ENCODE assay signal across 9 cellular contexts in genomic region chr10:69438531-69439349, GRCh38. TPM values are rescaled to one million over a fixed set of nuclear protein-coding genes. Genes with fewer than 3 reads are reported as not detected.
DNase-seq lines count a peak whose midpoint lies in the region; ATAC-seq and TF ChIP-seq lines count a peak whose summit lies in the region.
"Had no signal": no experiment of that assay in that cellular context is flagged by ENCODE, and none has a peak within 500 bp of the region (broad histone marks: within the 10 kb centered on the region; RNA-seq: fewer than 3 reads in every experiment).

No MANE protein-coding gene starts in this region.

- in situ Hi-C loops in G401 (cut with HindIII; ENCODE audit: low sequenced_read_pairs) (no loop called here), Panc1 (cut with HindIII; ENCODE audit: low pct_unique_long_range_greater_than_20kb, low sequenced_read_pairs) (no loop called here)

- WGBS in sigmoid colon, 2 donors = 15 to 35% methylated on average over 10 of the region's 10 CpGs

- peak overlapping the region; percentile 94 for H3K27ac ChIP-seq in Panc1 (ENCODE audit: low read length)
- H3K27ac ChIP-seq in sigmoid colon = peak overlapping the region; percentile 44 to 65 (median 58)

- no peak overlapping the region for H3K4me3 Mint-ChIP-seq in stimulated activated effector memory CD8-positive, alpha-beta T cell treated with anti-CD3 and anti-CD28 coated beads, Interleukin-12 subunit alpha, Interleukin-12 subunit beta, amount 100 ng/mL, for 72 hours

- CTCF ChIA-PET in Panc1 (lab: Charles Lee) = interaction anchor here (0.5 kb wide), 1 partner anchor 10 kb away, joined by 3 read pairs; no protein-coding TSS in a partner anchor

- no peaks in the 10 kb centered on the region for H3K27me3 ChIP-seq in Panc1 (ENCODE audit: control insufficient read depth, insufficient read depth, low read length)
- H3K27me3 ChIP-seq in sigmoid colon = no peaks in the 10 kb centered on the region

- ATAC-seq in Panc1 = peak; percentile 74
- no peak for ATAC-seq in HG03342 (IDR thresholded peaks at IDR 0.05; ENCODE audit: unreplicated experiment)
- ATAC-seq in stimulated activated effector memory CD8-positive, alpha-beta T cell treated with anti-CD3 and anti-CD28 coated beads, Interleukin-12 subunit alpha, Interleukin-12 subunit beta, amount 100 ng/mL, for 72 hours = no peak

- DNase-seq in G401 (ENCODE audit: low spot score) = peak; percentile 60
- no peak for DNase-seq in Panc1 (ENCODE audit: low read depth, low spot score)
- peak; percentile 46 for DNase-seq in fibroblast of the aortic adventitia (ENCODE audit: low read depth)
- DNase-seq in sigmoid colon = peak; percentile 49
- DNase-seq in stimulated activated effector memory CD8-positive, alpha-beta T cell treated with anti-CD3 and anti-CD28 coated beads, Interleukin-12 subunit alpha, Interleukin-12 subunit beta, amount 100 ng/mL, for 72 hours (ENCODE audit: low spot score in 2 of 2) = no peak
- no peak for DNase-seq in mucosa of gallbladder (ENCODE audit: low spot score)
- no peak for DNase-seq in NCI-H1048 (lab: John Stamatoyannopoulos, UW)
- DNase-seq: activated CD4-positive, alpha-beta T cell treated with anti-CD3 and anti-CD28 coated beads for 4 hours had no signal

- TF ChIP-seq POLR2A in sigmoid colon (IDR thresholded peaks at IDR 0.05) = no peak

- no peak for TF ChIP-seq EP300 in sigmoid colon (IDR thresholded peaks at IDR 0.05)

- peak overlapping the region in 1 of 2 experiments; percentile 13; a peak in 1 of 4 replicates for H3K4me3 ChIP-seq in Panc1 (ENCODE audit: low read depth in 2 of 2, low read length in 2 of 2)
- no peak overlapping the region for H3K4me3 ChIP-seq in fibroblast of the aortic adventitia (ENCODE audit: low read depth, low read length)
- H3K4me3 ChIP-seq in sigmoid colon = no peak overlapping the region

- no peaks in the 10 kb centered on the region for H3K36me3 ChIP-seq in Panc1 (ENCODE audit: control insufficient read depth, insufficient read depth, low read length)
- H3K36me3 ChIP-seq in sigmoid colon = no peaks in the 10 kb centered on the region

- POLR2A ChIA-PET in Panc1 (lab: Charles Lee) = no interaction called here

- intact Hi-C loops in Panc1 (cut with micrococcal nuclease; ENCODE audit: unreplicated experiment) (no loop called here), sigmoid colon (cut with DNase I) (no loop called here)

- H3K4me1 ChIP-seq in Panc1 (ENCODE audit: control insufficient read depth, insufficient read depth, low read length) = peaks cover 34% of the 10 kb centered on the region
- H3K4me1 ChIP-seq in sigmoid colon = peaks cover 0 to 19% (median 17%) of the 10 kb centered on the region in 4 donors

- TF ChIP-seq CTCF in Panc1 (IDR thresholded peaks at IDR 0.05) = no peak
- no peak for TF ChIP-seq CTCF in fibroblast of the aortic adventitia (IDR thresholded peaks at IDR 0.05; ENCODE audit: insufficient read depth, low read length)
- TF ChIP-seq CTCF in sigmoid colon (IDR thresholded peaks at IDR 0.05) = no peak

- no TSS peak for BruUV-seq in Panc1 (replicated peaks; lab: Mats Ljungman, UMichigan)

- no peak overlapping the region for H3K27ac Mint-ChIP-seq in stimulated activated effector memory CD8-positive, alpha-beta T cell treated with anti-CD3 and anti-CD28 coated beads, Interleukin-12 subunit alpha, Interleukin-12 subunit beta, amount 100 ng/mL, for 72 hours

- no peaks in the 10 kb centered on the region for H3K4me1 Mint-ChIP-seq in stimulated activated effector memory CD8-positive, alpha-beta T cell treated with anti-CD3 and anti-CD28 coated beads, Interleukin-12 subunit alpha, Interleukin-12 subunit beta, amount 100 ng/mL, for 72 hours

- no peaks in the 10 kb centered on the region for H3K9me3 Mint-ChIP-seq in stimulated activated effector memory CD8-positive, alpha-beta T cell treated with anti-CD3 and anti-CD28 coated beads, Interleukin-12 subunit alpha, Interleukin-12 subunit beta, amount 100 ng/mL, for 72 hours

- no peaks in the 10 kb centered on the region for H3K36me3 Mint-ChIP-seq in stimulated activated effector memory CD8-positive, alpha-beta T cell treated with anti-CD3 and anti-CD28 coated beads, Interleukin-12 subunit alpha, Interleukin-12 subunit beta, amount 100 ng/mL, for 72 hours

- H3K9me3 ChIP-seq in Panc1 (ENCODE audit: control insufficient read depth, insufficient read depth, low read depth, low read length) = peaks cover 7% of the 10 kb centered on the region; the same call in 1 of the 2 replicates
- no peaks in the 10 kb centered on the region for H3K9me3 ChIP-seq in sigmoid colon

RNA-seq across cellular contexts. Expression of gene TSPAN15, which starts 12.5 kb away (rescaled TPM):
- 10.2 and 14.6 TPM in 2 replicates for total RNA-seq in G401 (2014; rRNA removed; shearing (Covaris generic))
- total RNA-seq in Panc1 (2021; ENCODE audit: unreplicated experiment) = 199 TPM
- 415 TPM for polyA plus RNA-seq in Panc1 (2012; ENCODE audit: insufficient read length)
- total RNA-seq in fibroblast of the aortic adventitia (ENCODE audit: low replicate concordance) = 0.27 and 1.2 TPM in 2 replicates
- total RNA-seq in sigmoid colon = 10 to 100 TPM; 55.4 to 76.4 (median 67.4) TPM
- polyA plus RNA-seq in sigmoid colon = 100 to 1,000 TPM in 1 of 3 donors, 10 to 100 TPM in 2; 43.0 to 100 (median 70.9) TPM
- total RNA-seq in mucosa of gallbladder = 108 TPM

RNA-seq across cellular contexts. Expression of gene TACR2, which starts 22.0 kb away (rescaled TPM):
- total RNA-seq in G401 (2014; rRNA removed; shearing (Covaris generic)) = not detected in 2 replicates
- total RNA-seq in Panc1 (2021; ENCODE audit: unreplicated experiment) = 0.21 TPM
- polyA plus RNA-seq in Panc1 (2012; ENCODE audit: insufficient read length) = 0.94 TPM
- total RNA-seq in fibroblast of the aortic adventitia (ENCODE audit: low replicate concordance) = 0.18 TPM in 1 of 2 replicates, not detected in the other
- total RNA-seq in sigmoid colon = 100 to 1,000 TPM; 161 to 184 (median 170) TPM
- polyA plus RNA-seq in sigmoid colon = 10 to 100 TPM in 1 of 3 donors, 1 to 10 TPM in 1, not detected in 1; 6.0 to 14.4 TPM
- 1.6 TPM for total RNA-seq in mucosa of gallbladder

Comparison
In these comparisons a context has a peak if more than half of its experiments do, and no peak if none do; other contexts are left out.
1. DNase-seq: peak in G401 (single experiment), fibroblast of the aortic adventitia (single experiment) and sigmoid colon (single experiment); none in Panc1 (single experiment), stimulated activated effector memory CD8-positive, alpha-beta T cell treated with anti-CD3 and anti-CD28 coated beads, Interleukin-12 subunit alpha, Interleukin-12 subunit beta, amount 100 ng/mL, for 72 hours (0 of 2), mucosa of gallbladder (single experiment) and NCI-H1048 (single experiment).
2. RNA of gene TACR2, which starts 22.0 kb away (total RNA-seq): 161 to 184 TPM in sigmoid colon; 1.6 TPM in mucosa of gallbladder (single experiment), 0.21 TPM in Panc1 (single experiment), 0.18 TPM in fibroblast of the aortic adventitia and not detected in G401; every median in the first group is over 10 times any median in the second.